Comparison of ENCODE assay signal across 1 cellular context in the genomic region with DNA sequence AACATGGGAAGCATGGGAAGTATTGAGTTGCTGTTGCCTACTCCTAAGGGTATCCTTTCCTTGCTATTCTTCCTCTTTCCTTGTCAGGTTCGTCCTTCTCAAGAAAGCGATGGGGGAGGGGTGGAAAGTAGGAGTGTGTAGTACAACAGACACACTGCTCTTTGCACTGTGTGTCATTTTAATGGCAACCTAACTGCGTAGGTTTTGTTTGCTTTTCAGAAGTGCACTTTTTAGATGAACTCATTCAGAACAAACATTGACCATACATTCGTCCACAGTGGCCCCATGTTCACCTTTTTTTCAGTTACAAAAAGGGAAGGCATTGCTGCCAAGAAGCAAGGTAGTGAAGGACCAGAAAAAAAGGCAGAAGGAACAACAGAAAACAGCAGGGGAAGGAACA.
A peak's percentile ranks its signal among the peaks of the same experiment; 100 is the strongest.
TF ChIP-seq lines count a peak whose summit lies in the region.

No MANE protein-coding gene starts in this region.

TF ChIP-seq in HepG2, 621 proteins besides CTCF, POLR2A, EP300 and RAD21 (continued from another document and continues in another):
- no peak for TF ChIP-seq SNAPC4 (CRISPR knock-in tag; IDR thresholded peaks at IDR 0.05)
- peak; percentile 95 for TF ChIP-seq PAXIP1 (CRISPR knock-in tag; conservative IDR thresholded peaks at IDR 0.05)
- no peak for TF ChIP-seq ZFP36L2 (CRISPR knock-in tag; IDR thresholded peaks at IDR 0.05)
- TF ChIP-seq ZNF724P (CRISPR knock-in tag; IDR thresholded peaks at IDR 0.05; ENCODE audit: borderline replicate concordance), result no peak
- no peak for TF ChIP-seq ZBTB44 (CRISPR knock-in tag; IDR thresholded peaks at IDR 0.05)
- TF ChIP-seq MXD4 (CRISPR knock-in tag; IDR thresholded peaks at IDR 0.05), result no peak
- TF ChIP-seq ZNF292 (CRISPR knock-in tag; IDR thresholded peaks at IDR 0.05; ENCODE audit: borderline replicate concordance, low read depth), result no peak
- no peak for TF ChIP-seq ZNF773 (CRISPR knock-in tag; IDR thresholded peaks at IDR 0.05; ENCODE audit: borderline replicate concordance)
- TF ChIP-seq DMTF1 (CRISPR knock-in tag; IDR thresholded peaks at IDR 0.05), result no peak
- TF ChIP-seq NCOA2 (CRISPR knock-in tag; IDR thresholded peaks at IDR 0.05), result 0 out of 2 replicates have a peak, but pooled peaks have one; percentile 34
- no peak for TF ChIP-seq ZFYVE20 (CRISPR knock-in tag; IDR thresholded peaks at IDR 0.05; ENCODE audit: borderline replicate concordance, low read depth)
- no peak for TF ChIP-seq ZNF780A (CRISPR knock-in tag; IDR thresholded peaks at IDR 0.05)
- no peak for TF ChIP-seq ZNF230 (CRISPR knock-in tag; IDR thresholded peaks at IDR 0.05)
- 0 out of 2 replicates have a peak, but pooled peaks have one; percentile 31 for TF ChIP-seq MLX (CRISPR knock-in tag; IDR thresholded peaks at IDR 0.05)
- no peak for TF ChIP-seq HNRNPUL1 (IDR thresholded peaks at IDR 0.05; ENCODE audit: low read depth, low read length)
- TF ChIP-seq ZBTB7B (CRISPR knock-in tag; IDR thresholded peaks at IDR 0.05), result no peak
- TF ChIP-seq ESRRA (CRISPR knock-in tag; IDR thresholded peaks at IDR 0.05; ENCODE audit: low read depth), result no peak
- TF ChIP-seq ZNF646 (CRISPR knock-in tag; IDR thresholded peaks at IDR 0.05), result peak; percentile 91
- peak; percentile 26; the same call in 1 of the 2 replicates for TF ChIP-seq ARID4A (CRISPR knock-in tag; IDR thresholded peaks at IDR 0.05; ENCODE audit: borderline replicate concordance)
- TF ChIP-seq ZNF501 (CRISPR knock-in tag; IDR thresholded peaks at IDR 0.05), result 0 out of 2 replicates have a peak, but pooled peaks have one; percentile 30
- TF ChIP-seq ZKSCAN8 (CRISPR knock-in tag; IDR thresholded peaks at IDR 0.05; ENCODE audit: borderline replicate concordance), result no peak
- no peak for TF ChIP-seq ZNF234 (CRISPR knock-in tag; conservative IDR thresholded peaks at IDR 0.05)
- no peak for TF ChIP-seq ZFY (CRISPR knock-in tag; IDR thresholded peaks at IDR 0.05)
- TF ChIP-seq ZSCAN20 (CRISPR knock-in tag; IDR thresholded peaks at IDR 0.05; ENCODE audit: borderline replicate concordance), result no peak
- 0 out of 2 replicates have a peak, but pooled peaks have one; percentile 17 for TF ChIP-seq MIXL1 (CRISPR knock-in tag; IDR thresholded peaks at IDR 0.05)
